In genomic region chr3:152443212-152444023, GRCh38 we compare ENCODE assay signal across 8 cellular contexts.
DNase-seq lines count a peak whose midpoint lies in the region; ATAC-seq and TF ChIP-seq lines count a peak whose summit lies in the region.

No MANE protein-coding gene starts in this region.

- H3K4me3 ChIP-seq in HUES48 (ENCODE audit: low read depth, low read length) (no peak overlapping the region), mammary epithelial cell (replicated peaks in 1 of 3; ENCODE audit: insufficient read depth in 1 of 3, low read depth in 2 of 3, low read length in 3 of 3) (no peak overlapping the region), neutrophil (ENCODE audit: low read depth in 1 of 2, low read length in 1 of 2) (no peak overlapping the region), esophagus squamous epithelium (peak overlapping the region in 1 of 4 donors; percentile 10)

- TF ChIP-seq CTCF in mammary epithelial cell (conservative IDR thresholded peaks at IDR 0.05 in 1 of 2, IDR thresholded peaks at IDR 0.05 in 1 of 2; ENCODE audit: extremely low read depth in 1 of 2, insufficient read depth in 1 of 2, low read depth in 1 of 2, low read length in 2 of 2) = no peak
- TF ChIP-seq CTCF in neutrophil (IDR thresholded peaks at IDR 0.05) = no peak
- TF ChIP-seq CTCF in esophagus squamous epithelium (IDR thresholded peaks at IDR 0.05) = no peak

- H3K4me1 ChIP-seq in HUES48 (ENCODE audit: control insufficient read depth, insufficient read depth, low read length) = peaks cover 8% of the 10 kb centered on the region; the same call in 1 of the 2 replicates
- no peaks in the 10 kb centered on the region for H3K4me1 ChIP-seq in mammary epithelial cell (ENCODE audit: insufficient read depth, low read length)
- H3K4me1 ChIP-seq in neutrophil (ENCODE audit: control insufficient read depth in 1 of 2, insufficient read depth in 1 of 2, low read depth in 1 of 2, low read length in 1 of 2) = peaks cover 17 to 24% of the 10 kb centered on the region in 2 experiments
- peaks cover 0 to 58% (median 8%) of the 10 kb centered on the region in 3 donors for H3K4me1 ChIP-seq in esophagus squamous epithelium

- H3K27ac ChIP-seq in HUES48 (ENCODE audit: low read depth, low read length) (peak overlapping the region; percentile 14), mammary epithelial cell (ENCODE audit: insufficient read depth, low read depth, low read length) (no peak overlapping the region), neutrophil (peak overlapping the region; percentile 65), esophagus squamous epithelium (peak overlapping the region in 2 of 4 donors; percentile 12 to 15)

- H3K27me3 ChIP-seq in HUES48 (ENCODE audit: control insufficient read depth, insufficient read depth, low read length) (no peaks in the 10 kb centered on the region), mammary epithelial cell (ENCODE audit: insufficient read depth, low read length) (no peaks in the 10 kb centered on the region), neutrophil (no peaks in the 10 kb centered on the region), esophagus squamous epithelium (no peaks in the 10 kb centered on the region)

- in situ Hi-C loops in mammary epithelial cell (cut with MboI; ENCODE audit: low sequenced_read_pairs in 2 of 2) (loop anchor here (5.0 to 10.0 kb wide), 2 partner anchors 369 to 371 kb away; no protein-coding TSS in a partner anchor), G401 (cut with HindIII; ENCODE audit: low sequenced_read_pairs) (no loop called here)

- H3K79me2 ChIP-seq in mammary epithelial cell (ENCODE audit: insufficient read depth, low read length) = peaks cover 58% of the 10 kb centered on the region

- 89% methylated on average over 3 of the region's 3 CpGs for WGBS in mammary epithelial cell (ENCODE audit: low coverage, missing lambda C conversion rate)
- WGBS in esophagus squamous epithelium, 2 donors = 41% methylated on average over 3 of the region's 3 CpGs

- ATAC-seq in GM18498 (IDR thresholded peaks at IDR 0.05; ENCODE audit: unreplicated experiment) (peak; percentile 46), HG02642 (IDR thresholded peaks at IDR 0.05; ENCODE audit: poor library complexity, unreplicated experiment) (no peak)

- H4K20me1 ChIP-seq in mammary epithelial cell (ENCODE audit: insufficient read depth, low read length) = no peaks in the 10 kb centered on the region

- H3K36me3 ChIP-seq in HUES48 (ENCODE audit: control insufficient read depth, insufficient read depth, low read length) = peaks cover 4% of the 10 kb centered on the region; the same call in 1 of the 2 replicates
- H3K36me3 ChIP-seq in mammary epithelial cell (ENCODE audit: insufficient read depth, low read length) = peaks cover 3% of the 10 kb centered on the region
- peaks cover 21% of the 10 kb centered on the region for H3K36me3 ChIP-seq in neutrophil
- H3K36me3 ChIP-seq in esophagus squamous epithelium = peaks cover 0 to 40% (median 0%) of the 10 kb centered on the region in 3 donors

- H3K9me3 ChIP-seq in HUES48 (ENCODE audit: control insufficient read depth, insufficient read depth, low read length) (no peaks in the 10 kb centered on the region), mammary epithelial cell (replicated peaks; ENCODE audit: insufficient read depth, low read length) (no peaks in the 10 kb centered on the region), neutrophil (no peaks in the 10 kb centered on the region), esophagus squamous epithelium (no peaks in the 10 kb centered on the region)

- TF ChIP-seq POLR2A in esophagus squamous epithelium (IDR thresholded peaks at IDR 0.05) = no peak

- CTCF ChIA-PET in mammary epithelial cell (lab: Charles Lee; ENCODE audit: low non-redundant PET) = interaction anchor here (0.6 to 1.0 kb wide), 5 partner anchors 9 to 371 kb away, joined by 3 to 24 read pairs (median 6); no protein-coding TSS in a partner anchor

- no peak overlapping the region for H3K9ac ChIP-seq in HUES48 (ENCODE audit: low read depth, low read length)
- H3K9ac ChIP-seq in mammary epithelial cell (ENCODE audit: insufficient read depth, low read length) = peak overlapping the region; percentile 19

- H3K4me2 ChIP-seq in mammary epithelial cell (ENCODE audit: insufficient read depth, low read depth, low read length) = no peak overlapping the region

- intact Hi-C loops in mammary epithelial cell (cut with micrococcal nuclease) = loop anchor here (1.0 to 10.0 kb wide), 5 partner anchors 109 to 417 kb away; partner anchors contain the start of gene MBNL1
- intact Hi-C loops in esophagus squamous epithelium (cut with DNase I) = no loop called here
- intact Hi-C loops in posterior cingulate gyrus (cut with DNase I) = loop anchor here (5.0 kb wide), 2 partner anchors 176 to 261 kb away; partner anchors contain the start of gene MBNL1

- dilution Hi-C loops in mammary epithelial cell (cut with HindIII; ENCODE audit: low sequenced_read_pairs) = no loop called here

- no TSS peak for BruUV-seq in mammary epithelial cell (replicated peaks; lab: Mats Ljungman, UMichigan)

- DNase-seq in mammary epithelial cell = no peak
- DNase-seq in esophagus squamous epithelium (lab: John Stamatoyannopoulos, UW) = no peak
- no peak for DNase-seq in G401 (ENCODE audit: low spot score)
- no peak for DNase-seq in posterior cingulate gyrus

- no peak overlapping the region for H2AFZ ChIP-seq in mammary epithelial cell (ENCODE audit: low read depth, low read length)
